Comparison of ENCODE assay signal across 10 cellular contexts in the genomic region with DNA sequence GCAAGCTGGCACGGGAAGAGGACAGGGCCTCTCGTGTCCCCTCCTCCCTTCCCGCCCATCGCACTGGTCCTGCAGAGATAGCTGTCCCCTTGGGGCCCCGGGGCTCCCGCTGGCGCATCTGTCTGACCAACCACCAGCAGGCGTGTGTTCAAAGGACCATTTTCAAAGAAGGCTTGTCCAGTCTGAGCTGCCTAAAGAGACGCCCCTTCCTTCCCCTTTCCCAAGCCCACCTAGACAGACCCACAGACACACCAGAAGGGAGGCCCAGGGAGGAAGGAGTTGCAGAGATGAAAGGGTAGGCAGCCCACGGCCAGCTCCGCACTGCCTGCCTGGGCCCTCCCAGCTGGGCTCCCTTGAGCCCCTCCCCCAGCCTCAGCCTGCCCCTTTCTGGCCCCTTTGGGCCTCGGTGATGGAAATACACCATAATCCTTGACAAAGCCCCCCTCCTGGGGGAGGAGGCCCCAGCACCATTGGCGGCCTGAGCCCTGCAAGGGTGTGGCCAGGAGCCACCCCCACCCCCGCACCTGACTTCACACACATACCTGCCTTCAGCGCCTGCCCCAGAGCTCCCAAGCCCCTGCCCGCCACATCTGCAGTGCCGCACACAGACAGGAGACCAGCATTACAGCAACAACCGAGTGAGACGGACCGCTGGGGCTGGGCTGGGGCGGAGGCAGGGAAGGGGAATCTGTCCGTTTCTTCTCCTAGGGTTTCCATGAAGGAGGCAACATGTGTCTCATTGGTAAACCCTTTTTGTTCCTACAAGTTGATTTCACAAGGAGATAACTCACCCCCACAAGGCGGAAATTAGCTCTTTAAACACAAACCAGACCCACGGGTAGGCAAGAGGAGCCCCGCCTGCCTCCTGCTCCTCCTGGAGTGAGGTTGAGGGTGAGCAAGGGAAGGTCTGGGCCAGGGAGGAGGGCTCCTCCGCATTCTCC. TPM values are rescaled to one million over a fixed set of nuclear protein-coding genes. Genes with fewer than 3 reads are reported as not detected.
DNase-seq lines count a peak whose midpoint lies in the region; ATAC-seq, FAIRE-seq and TF ChIP-seq lines count a peak whose summit lies in the region.
"Had no signal": no experiment of that assay in that cellular context is flagged by ENCODE, and none has a peak within 500 bp of the region (broad histone marks: within the 10 kb centered on the region; RNA-seq: fewer than 3 reads in every experiment).

Gene STRA6, minus strand, starts transcription at position 327 of the 941 bp plus-strand sequence. CDS start 520 bp downstream, outside the sequence.

- H3K27ac ChIP-seq in HepG2 (ENCODE audit: extremely low read length, insufficient read depth, low read length) = no peak within 1 kb of the TSS
- H3K27ac ChIP-seq in right lobe of liver = no peak within 1 kb of the TSS
- H3K27ac ChIP-seq in RWPE2 (ENCODE audit: poor library complexity, severe bottlenecking) = peak within 1 kb of the TSS; percentile 46
- H3K27ac ChIP-seq in hepatocyte = peak within 1 kb of the TSS; percentile 79
- H3K27ac ChIP-seq in vagina = peak within 1 kb of the TSS; percentile 72

- POLR2A ChIA-PET in HepG2 (lab: Yijun Ruan, JAX) = no interaction called here

- H4K20me1 ChIP-seq in HepG2 (ENCODE audit: insufficient read depth, low read length) (0 out of 2 replicates have a peak, but pooled peaks cover 5% of the 10 kb centered on the region), hepatocyte (ENCODE audit: insufficient read depth, poor library complexity, severe bottlenecking) (no peaks in the 10 kb centered on the region)

- H3K9me3 ChIP-seq in HepG2 (ENCODE audit: low read length) (no peaks in the 10 kb centered on the region), right lobe of liver (no peaks in the 10 kb centered on the region), RWPE2 (ENCODE audit: severe bottlenecking) (no peaks in the 10 kb centered on the region), hepatocyte (ENCODE audit: low read depth) (no peaks in the 10 kb centered on the region), vagina (no peaks in the 10 kb centered on the region)

- TF ChIP-seq CTCF in HepG2 (CRISPR knock-in tag; IDR thresholded peaks at IDR 0.05) (peak; percentile 39), right lobe of liver (IDR thresholded peaks at IDR 0.05) (no peak), RWPE2 (IDR thresholded peaks at IDR 0.05; ENCODE audit: poor library complexity, severe bottlenecking) (no peak), hepatocyte (IDR thresholded peaks at IDR 0.05; ENCODE audit: poor library complexity) (peak; percentile 39), vagina (IDR thresholded peaks at IDR 0.05) (no peak)

- FAIRE-seq in HepG2 (lab: Jason Lieb, UNC) = no peak

- H3K4me2 ChIP-seq in HepG2 (ENCODE audit: low read depth, low read length) (peak within 1 kb of the TSS; percentile 44), hepatocyte (peak within 1 kb of the TSS; percentile 70)

- peaks cover 7 to 31% of the 10 kb centered on the region in 2 experiments for H3K27me3 ChIP-seq in HepG2 (ENCODE audit: control insufficient read depth in 1 of 2, insufficient read depth in 2 of 2, low read length in 2 of 2)
- H3K27me3 ChIP-seq in right lobe of liver = no peaks in the 10 kb centered on the region
- no peaks in the 10 kb centered on the region for H3K27me3 ChIP-seq in RWPE2 (ENCODE audit: insufficient read depth, poor library complexity, severe bottlenecking)
- no peaks in the 10 kb centered on the region for H3K27me3 ChIP-seq in hepatocyte
- H3K27me3 ChIP-seq in vagina = no peaks in the 10 kb centered on the region

- H3K4me1 ChIP-seq in HepG2 (ENCODE audit: insufficient read depth, low read length) (0 out of 2 replicates have a peak, but pooled peaks cover 30% of the 10 kb centered on the region), right lobe of liver (peaks cover 0 to 3% (median 0%) of the 10 kb centered on the region in 4 donors), RWPE2 (ENCODE audit: insufficient read depth, poor library complexity, severe bottlenecking) (peaks cover 39% of the 10 kb centered on the region), hepatocyte (ENCODE audit: insufficient read depth) (peaks cover 48% of the 10 kb centered on the region), vagina (peaks cover 41% of the 10 kb centered on the region)

- CTCF ChIA-PET in HepG2 (lab: Yijun Ruan, JAX; ENCODE audit: low intra/inter-chr PET ratio, low total read pairs) = no interaction called here

- 22% methylated on average over 10 of the region's 26 CpGs for WGBS in HepG2 (ENCODE audit: low lambda C conversion rate)
- WGBS in right lobe of liver (ENCODE audit: insufficient coverage, low coverage, low lambda C conversion rate, missing lambda C conversion rate) = 38% methylated on average over 13 of the region's 26 CpGs
- 11% methylated on average over 25 of the region's 26 CpGs for WGBS in hepatocyte (ENCODE audit: low lambda C conversion rate, missing lambda C conversion rate)

- no peaks in the 10 kb centered on the region for H3K9me2 ChIP-seq in hepatocyte (replicated peaks; ENCODE audit: insufficient read depth)

- no TSS peak for BruUV-seq in HepG2 (replicated peaks; lab: Mats Ljungman, UMichigan)

- no peak for TF ChIP-seq RAD21 in HepG2 (CRISPR knock-in tag; IDR thresholded peaks at IDR 0.05)

- H3K36me3 ChIP-seq in HepG2 (replicated peaks in 1 of 2; ENCODE audit: control insufficient read depth in 1 of 2, insufficient read depth in 2 of 2, low read length in 2 of 2) (no peaks in the 10 kb centered on the region), right lobe of liver (no peaks in the 10 kb centered on the region), RWPE2 (ENCODE audit: low read depth) (no peaks in the 10 kb centered on the region), hepatocyte (replicated peaks; ENCODE audit: insufficient read depth, low read depth) (no peaks in the 10 kb centered on the region), vagina (no peaks in the 10 kb centered on the region)

- H2AFZ ChIP-seq in HepG2 (ENCODE audit: low read length) = no peak within 1 kb of the TSS
- H2AFZ ChIP-seq in hepatocyte = peak within 1 kb of the TSS; percentile 14

- no peak within 1 kb of the TSS for H3K9ac ChIP-seq in HepG2 (ENCODE audit: insufficient read depth, low read depth, low read length)

- H3K79me2 ChIP-seq in HepG2 (ENCODE audit: insufficient read depth, low read length) (no peaks in the 10 kb centered on the region), hepatocyte (peaks cover 24% of the 10 kb centered on the region)

- peak within 1 kb of the TSS in 2 of 3 experiments; percentile 9 to 32; a peak in 1 of 6 replicates for H3K4me3 ChIP-seq in HepG2 (replicated peaks in 1 of 3; ENCODE audit: insufficient read depth in 1 of 3, low read depth in 2 of 3, low read length in 3 of 3)
- no peak within 1 kb of the TSS for H3K4me3 ChIP-seq in right lobe of liver
- no peak within 1 kb of the TSS for H3K4me3 ChIP-seq in RWPE2 (ENCODE audit: severe bottlenecking)
- no peak within 1 kb of the TSS for H3K4me3 ChIP-seq in hepatocyte
- H3K4me3 ChIP-seq in vagina = no peak within 1 kb of the TSS

- ATAC-seq in HepG2 (peak; percentile 82), right lobe of liver (no peak), RWPE2 (ENCODE audit: low read depth) (no peak), GM19395 (IDR thresholded peaks at IDR 0.05; ENCODE audit: unreplicated experiment) (no peak), GM19463 (IDR thresholded peaks at IDR 0.05; ENCODE audit: unreplicated experiment) (no peak)

- DNase-seq in HepG2 (ENCODE audit: low spot score) (peak; percentile 45), right lobe of liver (no peak), RWPE2 (ENCODE audit: low spot score) (no peak), hepatocyte (ENCODE audit: low spot score) (peak; percentile 87), vagina (ENCODE audit: extremely low spot score in 2 of 2) (no peak)
- DNase-seq in activated CD4-positive, alpha-beta T cell treated with anti-CD3 and anti-CD28 coated beads for 1 hour = no peak
- DNase-seq: CD4-positive, alpha-beta memory T cell; NCI-H2029 had no signal

- intact Hi-C loops in HepG2 (cut with micrococcal nuclease; ENCODE audit: unreplicated experiment) = no loop called here
- intact Hi-C loops in right lobe of liver (cut with DNase I) = no loop called here
- intact Hi-C loops in vagina (cut with DNase I) = no loop called here

- TF ChIP-seq EP300 in HepG2 (IDR thresholded peaks at IDR 0.05; ENCODE audit: low read depth in 2 of 2, low read length in 2 of 2) = no peak
- TF ChIP-seq EP300 in HepG2 (CRISPR knock-in tag; IDR thresholded peaks at IDR 0.05; ENCODE audit: borderline replicate concordance) = no peak

- no peak for TF ChIP-seq POLR2A in HepG2 (IDR thresholded peaks at IDR 0.05; ENCODE audit: insufficient read depth in 1 of 2, low read depth in 2 of 2, low read length in 2 of 2)
- TF ChIP-seq POLR2A in right lobe of liver (IDR thresholded peaks at IDR 0.05) = no peak
- no peak for TF ChIP-seq POLR2A in vagina (IDR thresholded peaks at IDR 0.05)

- in situ Hi-C loops in HepG2 (cut with HindIII; ENCODE audit: extremely low pct_ligation_motif_present, low pct_unique_long_range_greater_than_20kb) = no loop called here

TF ChIP-seq in HepG2, 621 proteins besides CTCF, POLR2A, EP300 and RAD21 (continues in another document):
- TF ChIP-seq ZNF775 (CRISPR knock-in tag; IDR thresholded peaks at IDR 0.05; ENCODE audit: borderline replicate concordance) = no peak

RNA-seq across cellular contexts. Expression of gene STRA6, which starts in this region (rescaled TPM):
- total RNA-seq in HepG2 (2016; rRNA removed; fragmentation: Illumina TruSeq; extraction: Trizol) (0.81 and 2.1 TPM in 2 replicates), right lobe of liver (under 1 TPM in 1 of 6 experiments, not detected in 5; 0.12 TPM), hepatocyte (13.6 and 31.5 TPM in 2 replicates), vagina (0.98 TPM)
- total RNA-seq in HepG2 (2016; cell fraction: cytosol; rRNA removed; fragmentation: Illumina TruSeq; extraction: Trizol; ENCODE audit: low read depth) = 0.81 and 1.1 TPM in 2 replicates
- 0.77 and 3.1 TPM in 2 replicates for total RNA-seq in HepG2 (2016; cell fraction: insoluble cytoplasmic fraction; rRNA removed; fragmentation: Illumina TruSeq; extraction: Trizol)
- total RNA-seq in HepG2 (2016; cell fraction: membrane; rRNA removed; fragmentation: Illumina TruSeq; extraction: Trizol) = 0.83 and 1.1 TPM in 2 replicates
- total RNA-seq in HepG2 (2016; cell fraction: nucleus; rRNA removed; fragmentation: Illumina TruSeq; extraction: Trizol) = 2.8 and 4.4 TPM in 2 replicates
- polyA plus RNA-seq in HepG2 (2011; rRNA removed) (1.6 TPM in 2 replicates), hepatocyte (37.1 and 56.6 TPM in 2 replicates)
- 0.79 and 1.0 TPM in 2 replicates for polyA plus RNA-seq in HepG2 (2011; cell fraction: cytosol; rRNA removed)
- 5.5 and 10.9 TPM in 2 replicates for polyA plus RNA-seq in HepG2 (2011; cell fraction: nucleus; rRNA removed)
- polyA plus RNA-seq in HepG2 (2012) = 0.88 and 1.1 TPM in 2 replicates
- 0.44 and 0.51 TPM in 2 replicates for polyA plus RNA-seq in HepG2 (2016; cell fraction: cytosol; fragmentation: Illumina TruSeq; extraction: Trizol; ENCODE audit: low read depth)
- 0.60 and 2.1 TPM in 2 replicates for polyA plus RNA-seq in HepG2 (2016; cell fraction: insoluble cytoplasmic fraction; fragmentation: Illumina TruSeq; extraction: Trizol; ENCODE audit: low read depth)
- 0.18 and 0.78 TPM in 2 replicates for polyA plus RNA-seq in HepG2 (2016; cell fraction: membrane; fragmentation: Illumina TruSeq; extraction: Trizol; ENCODE audit: low read depth)
- 6.0 and 6.9 TPM in 2 replicates for polyA plus RNA-seq in HepG2 (2016; cell fraction: nucleus; fragmentation: Illumina TruSeq; extraction: Trizol; ENCODE audit: insufficient read depth, low read depth)
- 2.4 and 2.8 TPM in 2 replicates for polyA minus RNA-seq in HepG2 (2011; rRNA and poly(A)+ RNA removed; ENCODE audit: low replicate concordance)
- 0.59 and 1.4 TPM in 2 replicates for polyA minus RNA-seq in HepG2 (2011; cell fraction: cytosol; rRNA and poly(A)+ RNA removed)
- polyA minus RNA-seq in HepG2 (2011; cell fraction: nucleus; rRNA and poly(A)+ RNA removed) = 2.2 and 4.2 TPM in 2 replicates
- total RNA-seq: CD4-positive, alpha-beta memory T cell had no signal
- polyA plus RNA-seq: CD4-positive, alpha-beta memory T cell had no signal

Comparison
In these comparisons a context has a peak if more than half of its experiments do, and no peak if none do; other contexts are left out.
1. DNase-seq: peak in HepG2 (single experiment) and hepatocyte (single experiment); none in right lobe of liver (0 of 3), RWPE2 (single experiment), vagina (0 of 2) and activated CD4-positive, alpha-beta T cell treated with anti-CD3 and anti-CD28 coated beads for 1 hour (single experiment).
2. H3K4me3 ChIP-seq: peak in HepG2 (2 of 3); none in right lobe of liver (0 of 3), RWPE2 (single experiment), hepatocyte (single experiment) and vagina (0 of 2).
3. CTCF ChIP-seq: peak in HepG2 (single experiment) and hepatocyte (single experiment); none in right lobe of liver (0 of 4), RWPE2 (single experiment) and vagina (0 of 3).
4. H3K27ac ChIP-seq: peak in RWPE2 (single experiment), hepatocyte (single experiment) and vagina (single experiment); none in HepG2 (single experiment) and right lobe of liver (0 of 3).